ENCODE assay signal across 8 cellular contexts in genomic region chr9:126327016-126327749, GRCh38. TPM values are rescaled to one million over a fixed set of nuclear protein-coding genes. Genes with fewer than 3 reads are reported as not detected.
A peak's percentile ranks its signal among the peaks of the same experiment; 100 is the strongest.
DNase-seq lines count a peak whose midpoint lies in the region; ATAC-seq, FAIRE-seq and TF ChIP-seq lines count a peak whose summit lies in the region.

No MANE protein-coding gene starts in this region.

- H3K9me1 ChIP-seq in endothelial cell of umbilical vein (replicated peaks; ENCODE audit: control insufficient read depth, extremely low read depth, insufficient read depth, low read length): no peaks in the 10 kb centered on the region

- peak overlapping the region; percentile 67 for H2AFZ ChIP-seq in endothelial cell of umbilical vein (ENCODE audit: low read depth, low read length)

- H3K27ac ChIP-seq in endothelial cell of umbilical vein (ENCODE audit: insufficient read depth, low read depth, low read length): no peak overlapping the region
- H3K27ac ChIP-seq in muscle layer of duodenum (ENCODE audit: low read length): peak overlapping the region; percentile 67

- no TSS peak for BruUV-seq in endothelial cell of umbilical vein (replicated peaks; lab: Mats Ljungman, UMichigan)

- H3K9me3 ChIP-seq in endothelial cell of umbilical vein (replicated peaks; ENCODE audit: control insufficient read depth, insufficient read depth, low read length) (no peaks in the 10 kb centered on the region), muscle layer of duodenum (ENCODE audit: control insufficient read depth in 1 of 2, low read length in 2 of 2) (peaks cover 0 to 5% of the 10 kb centered on the region in 2 donors)

- H4K20me1 ChIP-seq in endothelial cell of umbilical vein (replicated peaks; ENCODE audit: control insufficient read depth, extremely low read depth, insufficient read depth, low read length): no peaks in the 10 kb centered on the region

- FAIRE-seq in endothelial cell of umbilical vein (lab: Jason Lieb, UNC) (no peak), urothelium cell line (lab: Jason Lieb, UNC) (no peak)

- intact Hi-C loops in endothelial cell of umbilical vein (cut with micrococcal nuclease): loop anchor here (1.0 kb wide), 1 partner anchor 8 kb away; no protein-coding TSS in a partner anchor

- peaks cover 4% of the 10 kb centered on the region for H3K4me1 ChIP-seq in endothelial cell of umbilical vein (ENCODE audit: control insufficient read depth, extremely low read depth, insufficient read depth, low read length)
- peaks cover 6 to 19% of the 10 kb centered on the region in 2 donors for H3K4me1 ChIP-seq in muscle layer of duodenum (ENCODE audit: control insufficient read depth in 1 of 2, insufficient read depth in 2 of 2, low read length in 2 of 2)

- no peaks in the 10 kb centered on the region for H3K36me3 ChIP-seq in endothelial cell of umbilical vein (ENCODE audit: control insufficient read depth in 2 of 2, extremely low read depth in 1 of 2, insufficient read depth in 2 of 2, low read length in 2 of 2)
- H3K36me3 ChIP-seq in muscle layer of duodenum (ENCODE audit: control insufficient read depth in 1 of 2, insufficient read depth in 2 of 2, low read length in 2 of 2): no peaks in the 10 kb centered on the region

- peak overlapping the region; percentile 6 for H3K4me2 ChIP-seq in endothelial cell of umbilical vein (ENCODE audit: insufficient read depth, low read length)

- CTCF ChIA-PET in endothelial cell of umbilical vein (lab: Charles Lee): interaction anchor here (0.6 to 4.6 kb wide), 11 partner anchors 9 to 919 kb away, joined by 3 to 39 read pairs (median 4); no protein-coding TSS in a partner anchor

- DNase-seq in stimulated activated CD4-positive, alpha-beta T cell treated with anti-CD3 and anti-CD28 coated beads, Interleukin-15, amount 100 ng/mL, for 24 hours: peak; percentile 28
- no peak for DNase-seq in stimulated activated CD4-positive, alpha-beta T cell treated with anti-CD3 and anti-CD28 coated beads, Interleukin-2, amount 100 ng/mL, for 48 hours
- peak; percentile 19 for DNase-seq in activated CD4-positive, alpha-beta T cell treated with anti-CD3 and anti-CD28 coated beads, Interleukin-2, amount 50 U/mL, for 1 hour
- DNase-seq in endothelial cell of umbilical vein (ENCODE audit: low read depth, low spot score) (no peak), urothelium cell line (ENCODE audit: low spot score) (peak; percentile 65), CD1c-positive myeloid dendritic cell (ENCODE audit: extremely low spot score) (no peak)

- POLR2A ChIA-PET in endothelial cell of umbilical vein (lab: Charles Lee): no interaction called here

- H3K4me3 ChIP-seq in endothelial cell of umbilical vein (replicated peaks in 1 of 3; ENCODE audit: insufficient read depth in 1 of 3, low read depth in 1 of 3, low read length in 3 of 3): peak overlapping the region in 2 of 3 experiments; percentile 36 to 53
- H3K4me3 ChIP-seq in muscle layer of duodenum (ENCODE audit: low read depth in 1 of 2, low read length in 2 of 2): peak overlapping the region; percentile 66 to 78

- TF ChIP-seq CTCF in endothelial cell of umbilical vein (IDR thresholded peaks at IDR 0.05; ENCODE audit: extremely low read depth in 1 of 2, insufficient read depth in 1 of 2, low read depth in 1 of 2, low read length in 2 of 2): no peak

- H3K27me3 ChIP-seq in endothelial cell of umbilical vein (ENCODE audit: control insufficient read depth in 2 of 2, insufficient read depth in 2 of 2, low read length in 2 of 2) (no peaks in the 10 kb centered on the region), muscle layer of duodenum (ENCODE audit: low read depth, low read length) (no peaks in the 10 kb centered on the region)

- no peak for TF ChIP-seq POLR2A in endothelial cell of umbilical vein (IDR thresholded peaks at IDR 0.05; ENCODE audit: low read depth, low read length)

- peak overlapping the region; percentile 59 for H3K9ac ChIP-seq in endothelial cell of umbilical vein (replicated peaks; ENCODE audit: extremely low read depth, insufficient read depth, low read length)

- dilution Hi-C loops in endothelial cell of umbilical vein (cut with MboI; ENCODE audit: extremely low pct_ligation_motif_present, low sequenced_read_pairs): no loop called here

- H3K79me2 ChIP-seq in endothelial cell of umbilical vein (ENCODE audit: control insufficient read depth, insufficient read depth, low read length): no peaks in the 10 kb centered on the region

- ATAC-seq in GM21381 (IDR thresholded peaks at IDR 0.05; ENCODE audit: unreplicated experiment): no peak

TF ChIP-seq in endothelial cell of umbilical vein, 7 proteins besides CTCF, POLR2A, EP300 and RAD21:
- TF ChIP-seq POLR2AphosphoS5 (IDR thresholded peaks at IDR 0.05; ENCODE audit: insufficient read depth, low read depth, low read length) (no peak), EZH2 (IDR thresholded peaks at IDR 0.05; ENCODE audit: borderline replicate concordance, low read depth, low read length, severe bottlenecking) (no peak), MYC (IDR thresholded peaks at IDR 0.05; ENCODE audit: low read depth, low read length) (no peak), GATA2 (IDR thresholded peaks at IDR 0.05; ENCODE audit: insufficient read depth, insufficient read length, low read depth, low read length) (no peak), FOS (IDR thresholded peaks at IDR 0.05; ENCODE audit: borderline replicate concordance, insufficient read depth, low read length) (no peak), MAX (IDR thresholded peaks at IDR 0.05; ENCODE audit: insufficient read depth, insufficient read length) (no peak), JUN (IDR thresholded peaks at IDR 0.05; ENCODE audit: borderline replicate concordance, insufficient read depth, insufficient read length, low read depth) (no peak)

RNA-seq across cellular contexts. Expression of gene MVB12B, which starts 0.6 kb away (rescaled TPM):
- 13.2 and 17.3 TPM in 2 replicates for total RNA-seq in endothelial cell of umbilical vein
- polyA plus RNA-seq in endothelial cell of umbilical vein: 6.2 and 6.6 TPM in 2 replicates
- polyA plus RNA-seq in endothelial cell of umbilical vein (2011; cell fraction: cytosol; rRNA removed): 7.3 and 10.1 TPM in 2 replicates
- polyA plus RNA-seq in endothelial cell of umbilical vein (2011; cell fraction: nucleus; rRNA removed): 13.7 and 15.4 TPM in 2 replicates
- 6.0 and 6.3 TPM in 2 replicates for polyA plus RNA-seq in endothelial cell of umbilical vein (2012)
- 17.3 and 21.0 TPM in 2 replicates for polyA minus RNA-seq in endothelial cell of umbilical vein
- polyA minus RNA-seq in endothelial cell of umbilical vein (2011; cell fraction: cytosol; rRNA and poly(A)+ RNA removed): 1.2 TPM
- 27.6 and 31.3 TPM in 2 replicates for polyA minus RNA-seq in endothelial cell of umbilical vein (2011; cell fraction: nucleus; rRNA and poly(A)+ RNA removed)

Comparison
In these comparisons a context has a peak if more than half of its experiments do, and no peak if none do; other contexts are left out.
1. DNase-seq: peak in stimulated activated CD4-positive, alpha-beta T cell treated with anti-CD3 and anti-CD28 coated beads, Interleukin-15, amount 100 ng/mL, for 24 hours (single experiment), activated CD4-positive, alpha-beta T cell treated with anti-CD3 and anti-CD28 coated beads, Interleukin-2, amount 50 U/mL, for 1 hour (single experiment) and urothelium cell line (single experiment); none in stimulated activated CD4-positive, alpha-beta T cell treated with anti-CD3 and anti-CD28 coated beads, Interleukin-2, amount 100 ng/mL, for 48 hours (0 of 2), endothelial cell of umbilical vein (single experiment) and CD1c-positive myeloid dendritic cell (single experiment).